Comparison of ENCODE assay signal across 8 cellular contexts in genomic region chr12:104286538-104287482, GRCh38. TPM values are rescaled to one million over a fixed set of nuclear protein-coding genes. Genes with fewer than 3 reads are reported as not detected.
DNase-seq lines count a peak whose midpoint lies in the region; ATAC-seq, FAIRE-seq and TF ChIP-seq lines count a peak whose summit lies in the region.

No MANE protein-coding gene starts in this region.

- H3K4me1 ChIP-seq in adrenal gland (replicated peaks in 1 of 2) = peaks cover 24 to 36% of the 10 kb centered on the region in 2 donors
- peaks cover 8 to 40% (median 33%) of the 10 kb centered on the region in 9 donors for H3K4me1 ChIP-seq in heart right ventricle
- peaks cover 24 to 42% (median 29%) of the 10 kb centered on the region in 4 donors for H3K4me1 ChIP-seq in upper lobe of left lung

- TF ChIP-seq EP300 in upper lobe of left lung (IDR thresholded peaks at IDR 0.05) = peak in 2 of 4 donors; percentile 44 to 92

- TF ChIP-seq CTCF in adrenal gland (IDR thresholded peaks at IDR 0.05) (peak in 2 of 6 experiments; percentile 13 to 18), heart right ventricle (IDR thresholded peaks at IDR 0.05) (peak in 2 of 9 donors; percentile 7 to 11), upper lobe of left lung (IDR thresholded peaks at IDR 0.05) (peak in 3 of 6 experiments; percentile 8 to 13 (median 11))

- H3K36me3 ChIP-seq in adrenal gland (replicated peaks in 1 of 2) (peaks cover 0 to 7% of the 10 kb centered on the region in 2 donors), heart right ventricle (peaks cover 0 to 22% (median 4%) of the 10 kb centered on the region in 9 donors), upper lobe of left lung (peaks cover 4 to 25% (median 10%) of the 10 kb centered on the region in 4 donors)

- peak; percentile 90 for FAIRE-seq in GM12892 (lab: Jason Lieb, UNC)

- peak overlapping the region; percentile 2 to 94 (median 68) for H3K4me3 ChIP-seq in adrenal gland
- peak overlapping the region; percentile 50 to 83 (median 72) for H3K4me3 ChIP-seq in heart right ventricle
- H3K4me3 ChIP-seq in upper lobe of left lung = peak overlapping the region; percentile 55 to 84 (median 70)

- H3K27ac ChIP-seq in adrenal gland = peak overlapping the region; percentile 93 to 99 (median 96)
- H3K27ac ChIP-seq in heart right ventricle = peak overlapping the region; percentile 80 to 97 (median 92)
- H3K27ac ChIP-seq in upper lobe of left lung = peak overlapping the region; percentile 84 to 97 (median 92)

- intact Hi-C loops in adrenal gland (cut with DNase I) = loop anchor here (5.0 kb wide), 1 partner anchor 70 kb away; the partner anchor contains the start of gene TXNRD1 (in 2 of the 2)
- intact Hi-C loops in heart right ventricle (cut with DNase I) = loop anchor here in 7 of 10 donors (1.0 to 10.0 kb wide), 6 partner anchors 62 to 150 kb away; partner anchors contain the start of genes TXNRD1 (in 4 of the 7) and NFYB (in 1 of the 7)

- peak; percentile 63 for DNase-seq in GM12892 (ENCODE audit: insufficient read length)
- DNase-seq in NCI-H1417 treated with DMSO at 0.1 percent for 48 hours (lab: John Stamatoyannopoulos, UW) = peak; percentile 97
- peak; percentile 81 for DNase-seq in T follicular helper cell (ENCODE audit: low read depth)
- DNase-seq in adrenal gland = peak; percentile 93 to 99 (median 96)
- DNase-seq in heart right ventricle = peak; percentile 90 to 94
- peak; percentile 95 for DNase-seq in pons (ENCODE audit: low spot score)
- DNase-seq in upper lobe of left lung = peak; percentile 95 to 97

- ATAC-seq in HG02798 (IDR thresholded peaks at IDR 0.05; ENCODE audit: poor library complexity, unreplicated experiment) = peak; percentile 91
- ATAC-seq in heart right ventricle = peak; percentile 92 to 96 (median 94)
- peak; percentile 93 to 96 for ATAC-seq in upper lobe of left lung (ENCODE audit: low FRiP score in 2 of 2)

- peak; percentile 96 for TF ChIP-seq POLR2A in GM12892 (IDR thresholded peaks at IDR 0.05; ENCODE audit: low read depth, low read length)
- peak; percentile 89 to 95 for TF ChIP-seq POLR2A in adrenal gland (IDR thresholded peaks at IDR 0.05)
- peak in 3 of 4 donors; percentile 66 to 88 (median 85) for TF ChIP-seq POLR2A in upper lobe of left lung (IDR thresholded peaks at IDR 0.05)

- H3K27me3 ChIP-seq in adrenal gland (no peaks in the 10 kb centered on the region), heart right ventricle (no peaks in the 10 kb centered on the region), upper lobe of left lung (no peaks in the 10 kb centered on the region)

- H3K9me3 ChIP-seq in adrenal gland (replicated peaks in 1 of 3) = no peaks in the 10 kb centered on the region
- H3K9me3 ChIP-seq in heart right ventricle = no peaks in the 10 kb centered on the region
- no peaks in the 10 kb centered on the region for H3K9me3 ChIP-seq in upper lobe of left lung

- 0% methylated on average over 27 to 40 of the region's 40 CpGs for WGBS in adrenal gland, 4 donors
- WGBS in heart right ventricle, 2 donors = 0% methylated on average over 40 of the region's 40 CpGs
- WGBS in upper lobe of left lung, 2 donors = 0 to 1% methylated on average over 31 to 40 of the region's 40 CpGs

RNA-seq across cellular contexts. Expression of gene EID3, which starts 16.7 kb away (rescaled TPM):
- polyA plus RNA-seq in GM12892 (2012; ENCODE audit: missing spikeins) = 4.6 TPM
- total RNA-seq in adrenal gland = 10 to 100 TPM in 3 of 8 donors, 1 to 10 TPM in 5; 2.9 to 20.3 (median 5.4) TPM
- polyA plus RNA-seq in adrenal gland = 1 to 10 TPM; 1.5 to 8.1 (median 4.4) TPM
- total RNA-seq in heart right ventricle = 1 to 10 TPM in 5 of 10 donors, under 1 TPM in 5; 0.52 to 1.6 (median 1.0) TPM
- 1 to 10 TPM in 1 of 2 donors, under 1 TPM in 1; 0.48 to 1.8 TPM for polyA plus RNA-seq in heart right ventricle
- 10 to 100 TPM in 3 of 6 donors, 1 to 10 TPM in 3; 2.5 to 62.9 (median 13.9) TPM for total RNA-seq in upper lobe of left lung

Comparison
In these comparisons a context has a peak if more than half of its experiments do, and no peak if none do; other contexts are left out.
1. Peak in every context shown above with its lines: DNase-seq, ATAC-seq, H3K4me3 ChIP-seq and H3K27ac ChIP-seq.